Comparison of ENCODE assay signal across 8 cellular contexts in genomic region chr6:150720774-150721233, GRCh38.
DNase-seq lines count a peak whose midpoint lies in the region; ATAC-seq, FAIRE-seq and TF ChIP-seq lines count a peak whose summit lies in the region.

No MANE protein-coding gene starts in this region.

- H3K4me3 ChIP-seq in small intestine (ENCODE audit: low read depth in 1 of 2, low read length in 2 of 2) (no peak overlapping the region), adrenal gland (no peak overlapping the region)

- WGBS in small intestine, 3 donors = 6 to 25% (median 24%) methylated on average over 5 of the region's 5 CpGs
- WGBS in adrenal gland, 4 donors = 34 to 46% (median 44%) methylated on average over 5 of the region's 5 CpGs

- ATAC-seq in GM19452 (IDR thresholded peaks at IDR 0.05; ENCODE audit: unreplicated experiment) (peak; percentile 100), HG03354 (IDR thresholded peaks at IDR 0.05; ENCODE audit: poor library complexity, severe bottlenecking, unreplicated experiment) (peak; percentile 99)

- intact Hi-C loops in adrenal gland (cut with DNase I) = no loop called here

- TF ChIP-seq POLR2A in erythroblast (IDR thresholded peaks at IDR 0.05; ENCODE audit: low read length) = no peak
- TF ChIP-seq POLR2A in adrenal gland (IDR thresholded peaks at IDR 0.05) = no peak

- peak; percentile 89 for DNase-seq in Daoy (ENCODE audit: low read depth)
- peak; percentile 40 for DNase-seq in RCC 7860 (ENCODE audit: low spot score)
- DNase-seq in iPS DF 19.7 (ENCODE audit: low read depth, low spot score) = peak; percentile 23
- DNase-seq in small intestine = no peak
- DNase-seq in erythroblast (lab: John Stamatoyannopoulos, UW) = no peak
- no peak for DNase-seq in adrenal gland

- H3K4me1 ChIP-seq in small intestine (ENCODE audit: control insufficient read depth in 2 of 2, insufficient read depth in 1 of 2, low read depth in 1 of 2, low read length in 1 of 2) = no peaks in the 10 kb centered on the region
- H3K4me1 ChIP-seq in adrenal gland (replicated peaks in 1 of 2) = no peaks in the 10 kb centered on the region

- H3K36me3 ChIP-seq in small intestine (ENCODE audit: control insufficient read depth in 2 of 2, insufficient read depth in 2 of 2, low read length in 2 of 2) (no peaks in the 10 kb centered on the region), adrenal gland (replicated peaks in 1 of 2) (no peaks in the 10 kb centered on the region)

- FAIRE-seq in RCC 7860 (lab: Jason Lieb, UNC) (no peak), small intestine (lab: Jason Lieb, UNC) (no peak)

- no peak for TF ChIP-seq CTCF in adrenal gland (IDR thresholded peaks at IDR 0.05)

- H3K9me3 ChIP-seq in small intestine (ENCODE audit: control insufficient read depth, low read depth) = no peaks in the 10 kb centered on the region
- no peaks in the 10 kb centered on the region for H3K9me3 ChIP-seq in adrenal gland (replicated peaks in 1 of 3)

- H3K27ac ChIP-seq in small intestine (ENCODE audit: low read depth in 1 of 2, low read length in 1 of 2) (no peak overlapping the region), adrenal gland (no peak overlapping the region)

- H3K27me3 ChIP-seq in small intestine (ENCODE audit: control insufficient read depth in 2 of 2, insufficient read depth in 2 of 2, low read length in 2 of 2) (no peaks in the 10 kb centered on the region), adrenal gland (no peaks in the 10 kb centered on the region)

Comparison
In these comparisons a context has a peak if more than half of its experiments do, and no peak if none do; other contexts are left out.
1. DNase-seq: peak in Daoy (single experiment), RCC 7860 (single experiment) and iPS DF 19.7 (single experiment); none in small intestine (single experiment), erythroblast (0 of 2) and adrenal gland (0 of 7).